In genomic region chr1:212696721-212697331, GRCh38 we compare ENCODE assay signal across 26 cellular contexts. TPM values are rescaled to one million over a fixed set of nuclear protein-coding genes. Genes with fewer than 3 reads are reported as not detected.
DNase-seq lines count a peak whose midpoint lies in the region; ATAC-seq and TF ChIP-seq lines count a peak whose summit lies in the region.
"Had no signal": no experiment of that assay in that cellular context is flagged by ENCODE, and none has a peak within 500 bp of the region (broad histone marks: within the 10 kb centered on the region; RNA-seq: fewer than 3 reads in every experiment).

No MANE protein-coding gene starts in this region.

- H3K27ac Mint-ChIP-seq in T-helper 1 cell treated with Interleukin-12 subunit alpha and Interleukin-12 subunit beta and Interleukin-4 antibody, amounts not matched to agents 30 μg/mL and 1 μg/mL, for 36 hours: no peak overlapping the region
- H3K27ac Mint-ChIP-seq in activated CD4-positive, alpha-beta memory T cell treated with anti-CD3 and anti-CD28 coated beads, Interleukin-2, amount 10 ng/mL, durations not matched to agents 7 days and 5 days: peak overlapping the region; percentile 55
- H3K27ac Mint-ChIP-seq in central memory CD8-positive, alpha-beta T cell (ENCODE audit: low read depth): peak overlapping the region; percentile 14
- H3K27ac Mint-ChIP-seq: neural progenitor cell had no signal

- H3K4me3 ChIP-seq in GM12864 (ENCODE audit: low read depth, low read length): peak overlapping the region; percentile 15; the same call in 1 of the 2 replicates
- H3K4me3 ChIP-seq in coronary artery: no peak overlapping the region
- H3K4me3 ChIP-seq: mucosa of descending colon, neural progenitor cell, prostate gland, tibial artery had no signal

- ATAC-seq in central memory CD8-positive, alpha-beta T cell (replicated peaks; ENCODE audit: extremely low read depth, poor library complexity, severe bottlenecking): no peak
- ATAC-seq: esophagus mucosa, left ventricle myocardium superior, mucosa of descending colon, Right ventricle myocardium inferior had no signal

- POLR2A ChIA-PET in activated CD4-positive, alpha-beta memory T cell treated with anti-CD3 and anti-CD28 coated beads, Interleukin-2, amount 10 ng/mL, durations not matched to agents 7 days and 5 days (lab: Charles Lee): interaction anchor here (0.7 to 2.3 kb wide), 4 partner anchors 25 to 95 kb away, joined by 4 to 8 read pairs (median 5); partner anchors contain the start of genes ATF3, NSL1 and TATDN3

- H3K4me3 Mint-ChIP-seq in T-helper 1 cell treated with Interleukin-12 subunit alpha and Interleukin-12 subunit beta and Interleukin-4 antibody, amounts not matched to agents 30 μg/mL and 1 μg/mL, for 36 hours: peak overlapping the region; percentile 27
- peak overlapping the region; percentile 74 for H3K4me3 Mint-ChIP-seq in activated CD4-positive, alpha-beta memory T cell treated with anti-CD3 and anti-CD28 coated beads, Interleukin-2, amount 10 ng/mL, durations not matched to agents 7 days and 5 days
- peak overlapping the region; percentile 51 for H3K4me3 Mint-ChIP-seq in central memory CD8-positive, alpha-beta T cell

- H3K4me1 Mint-ChIP-seq in T-helper 1 cell treated with Interleukin-12 subunit alpha and Interleukin-12 subunit beta and Interleukin-4 antibody, amounts not matched to agents 30 μg/mL and 1 μg/mL, for 36 hours (ENCODE audit: low read depth): peaks cover 33% of the 10 kb centered on the region
- H3K4me1 Mint-ChIP-seq in activated CD4-positive, alpha-beta memory T cell treated with anti-CD3 and anti-CD28 coated beads, Interleukin-2, amount 10 ng/mL, durations not matched to agents 7 days and 5 days: peaks cover 67% of the 10 kb centered on the region
- H3K4me1 Mint-ChIP-seq in central memory CD8-positive, alpha-beta T cell: peaks cover 46% of the 10 kb centered on the region

- DNase-seq in T-helper 1 cell: no peak
- DNase-seq in GM12864 (ENCODE audit: low read depth): no peak
- no peak for DNase-seq in activated CD4-positive, alpha-beta memory T cell treated with anti-CD3 and anti-CD28 coated beads, Interleukin-2, amount 10 ng/mL, durations not matched to agents 7 days and 5 days
- DNase-seq in central memory CD8-positive, alpha-beta T cell (ENCODE audit: low spot score in 2 of 2): no peak
- no peak for DNase-seq in coronary artery (ENCODE audit: low spot score)
- no peak for DNase-seq in SKM-1 (lab: John Stamatoyannopoulos, UW; ENCODE audit: unreplicated experiment)
- DNase-seq in SK-N-DZ (ENCODE audit: low spot score): no peak
- DNase-seq: DMS53; effector CD8-positive, alpha-beta T cell; GF-D8; HCEC 1CT; hypothalamus; KG1; left ventricle myocardium superior; mucosa of descending colon; MV-4-11; NCI-H2171 treated with DMSO at 0.1 percent for 48 hours; stimulated activated naive CD4-positive, alpha-beta T cell treated with Interleukin-2 at 50 U/mL for 16 hours; SW 1271; tibial artery had no signal

- H3K27me3 Mint-ChIP-seq in T-helper 1 cell treated with Interleukin-12 subunit alpha and Interleukin-12 subunit beta and Interleukin-4 antibody, amounts not matched to agents 30 μg/mL and 1 μg/mL, for 36 hours (ENCODE audit: low read depth): peaks cover 36% of the 10 kb centered on the region
- peaks cover 2% of the 10 kb centered on the region for H3K27me3 Mint-ChIP-seq in activated CD4-positive, alpha-beta memory T cell treated with anti-CD3 and anti-CD28 coated beads, Interleukin-2, amount 10 ng/mL, durations not matched to agents 7 days and 5 days
- no peaks in the 10 kb centered on the region for H3K27me3 Mint-ChIP-seq in central memory CD8-positive, alpha-beta T cell

- H3K27ac ChIP-seq in coronary artery: no peak overlapping the region
- H3K27ac ChIP-seq: 22Rv1, neural progenitor cell, prostate gland, tibial artery had no signal

- no peak for TF ChIP-seq CTCF in GM12864 (IDR thresholded peaks at IDR 0.05; ENCODE audit: low read depth, low read length, missing control alignments)
- no peak for TF ChIP-seq CTCF in coronary artery (IDR thresholded peaks at IDR 0.05)

- H3K36me3 Mint-ChIP-seq in T-helper 1 cell treated with Interleukin-12 subunit alpha and Interleukin-12 subunit beta and Interleukin-4 antibody, amounts not matched to agents 30 μg/mL and 1 μg/mL, for 36 hours (ENCODE audit: low read depth): peaks cover 20% of the 10 kb centered on the region
- H3K36me3 Mint-ChIP-seq in activated CD4-positive, alpha-beta memory T cell treated with anti-CD3 and anti-CD28 coated beads, Interleukin-2, amount 10 ng/mL, durations not matched to agents 7 days and 5 days (ENCODE audit: low read depth): peaks cover 41% of the 10 kb centered on the region
- no peaks in the 10 kb centered on the region for H3K36me3 Mint-ChIP-seq in central memory CD8-positive, alpha-beta T cell (ENCODE audit: insufficient read depth)
- H3K36me3 Mint-ChIP-seq: neural progenitor cell had no signal

- H3K9me3 Mint-ChIP-seq in T-helper 1 cell treated with Interleukin-12 subunit alpha and Interleukin-12 subunit beta and Interleukin-4 antibody, amounts not matched to agents 30 μg/mL and 1 μg/mL, for 36 hours: no peaks in the 10 kb centered on the region
- H3K9me3 Mint-ChIP-seq in activated CD4-positive, alpha-beta memory T cell treated with anti-CD3 and anti-CD28 coated beads, Interleukin-2, amount 10 ng/mL, durations not matched to agents 7 days and 5 days: no peaks in the 10 kb centered on the region
- H3K9me3 Mint-ChIP-seq in central memory CD8-positive, alpha-beta T cell: no peaks in the 10 kb centered on the region
- H3K9me3 Mint-ChIP-seq: neural progenitor cell had no signal

- CTCF ChIA-PET in activated CD4-positive, alpha-beta memory T cell treated with anti-CD3 and anti-CD28 coated beads, Interleukin-2, amount 10 ng/mL, durations not matched to agents 7 days and 5 days (lab: Charles Lee): interaction anchor here (0.6 to 4.6 kb wide), 10 partner anchors 25 to 241 kb away, joined by 3 to 22 read pairs (median 6); no protein-coding TSS in a partner anchor

RNA-seq across cellular contexts. Expression of gene BATF3, which starts 2.8 kb away (rescaled TPM):
- 10 to 100 TPM; 56.5 to 56.7 TPM for total RNA-seq in activated CD4-positive, alpha-beta memory T cell treated with anti-CD3 and anti-CD28 coated beads, Interleukin-2, amount 10 ng/mL, durations not matched to agents 7 days and 5 days
- 1.6 and 4.8 TPM in 2 replicates for polyA plus RNA-seq in SK-N-DZ (2014; cell fraction: cytosol; rRNA removed)
- polyA plus RNA-seq in SK-N-DZ (2014; cell fraction: nucleus; rRNA removed): 0.49 and 1.3 TPM in 2 replicates
